ENCODE assay signal across 18 cellular contexts in genomic region chr4:39873823-39874222, GRCh38.
DNase-seq lines count a peak whose midpoint lies in the region; ATAC-seq and TF ChIP-seq lines count a peak whose summit lies in the region.
"Had no signal": no experiment of that assay in that cellular context is flagged by ENCODE, and none has a peak within 500 bp of the region (broad histone marks: within the 10 kb centered on the region; RNA-seq: fewer than 3 reads in every experiment).

No MANE protein-coding gene starts in this region.

- TF ChIP-seq CTCF in cardiac fibroblast (IDR thresholded peaks at IDR 0.05; ENCODE audit: low read depth, low read length) (no peak), nephron progenitor cell (IDR thresholded peaks at IDR 0.05) (no peak), gastroesophageal sphincter (IDR thresholded peaks at IDR 0.05) (no peak)

- no peak overlapping the region for H3K4me3 Mint-ChIP-seq in activated T-cell treated with anti-CD3 and anti-CD28 coated beads, Interleukin-2, amount 50 U/mL, for 24 hours
- H3K4me3 Mint-ChIP-seq in T-cell (peak overlapping the region in 1 of 3 donors; percentile 39), nephron progenitor cell (no peak overlapping the region)

- no peak for DNase-seq in activated T-cell treated with anti-CD3 and anti-CD28 coated beads, Interleukin-2, amount 50 U/mL, for 24 hours
- DNase-seq in activated T-cell treated with anti-CD3 and anti-CD28 coated beads, Interleukin-2, amount 50 U/mL, for 48 hours = no peak
- DNase-seq in T-cell (no peak), cardiac fibroblast (ENCODE audit: low read depth in 2 of 2) (peak; percentile 33 to 52), nephron progenitor cell (no peak)
- DNase-seq: activated gamma-delta T cell, caudate nucleus, heart left ventricle, kidney glomerular epithelial cell, NCI-H2029 treated with DMSO at 0.1 percent for 48 hours, NCI-H82, spleen had no signal

- no peaks in the 10 kb centered on the region for H3K27me3 Mint-ChIP-seq in activated T-cell treated with anti-CD3 and anti-CD28 coated beads, Interleukin-2, amount 50 U/mL, for 24 hours
- H3K27me3 Mint-ChIP-seq in T-cell = no peaks in the 10 kb centered on the region
- H3K27me3 Mint-ChIP-seq in nephron progenitor cell (ENCODE audit: low read depth, poor library complexity) = no peaks in the 10 kb centered on the region

- TF ChIP-seq EP300 in gastroesophageal sphincter (IDR thresholded peaks at IDR 0.05) = no peak

- whole genome bisulfite sequencing in gastroesophageal sphincter (ENCODE audit: low coverage in 1 of 2), 2 donors = 87 to 100% methylated on average over 1 to 2 of the region's 2 CpGs

- no peaks in the 10 kb centered on the region for H3K9me3 ChIP-seq in gastroesophageal sphincter
- H3K9me3 ChIP-seq: heart left ventricle, spleen had no signal

- peaks cover 0 to 98% of the 10 kb centered on the region in 2 donors for H3K36me3 ChIP-seq in gastroesophageal sphincter

- no peaks in the 10 kb centered on the region for H3K9me3 Mint-ChIP-seq in activated T-cell treated with anti-CD3 and anti-CD28 coated beads, Interleukin-2, amount 50 U/mL, for 24 hours
- H3K9me3 Mint-ChIP-seq in T-cell = no peaks in the 10 kb centered on the region
- no peaks in the 10 kb centered on the region for H3K9me3 Mint-ChIP-seq in nephron progenitor cell

- TF ChIP-seq POLR2A in gastroesophageal sphincter (IDR thresholded peaks at IDR 0.05) = no peak

- H3K27ac Mint-ChIP-seq in activated T-cell treated with anti-CD3 and anti-CD28 coated beads, Interleukin-2, amount 50 U/mL, for 24 hours = peak overlapping the region; percentile 49
- peak overlapping the region; percentile 78 to 86 for H3K27ac Mint-ChIP-seq in T-cell
- peak overlapping the region; percentile 7 for H3K27ac Mint-ChIP-seq in nephron progenitor cell

- H3K4me3 ChIP-seq in cardiac fibroblast (replicated peaks in 1 of 2; ENCODE audit: low read depth in 2 of 2, low read length in 2 of 2) (no peak overlapping the region), gastroesophageal sphincter (no peak overlapping the region)
- H3K4me3 ChIP-seq: heart left ventricle, spleen had no signal

- H3K4me1 Mint-ChIP-seq in activated T-cell treated with anti-CD3 and anti-CD28 coated beads, Interleukin-2, amount 50 U/mL, for 24 hours (ENCODE audit: low read depth) = peaks cover 15% of the 10 kb centered on the region
- peaks cover 16 to 26% (median 24%) of the 10 kb centered on the region in 3 donors for H3K4me1 Mint-ChIP-seq in T-cell
- no peaks in the 10 kb centered on the region for H3K4me1 Mint-ChIP-seq in nephron progenitor cell

- no peaks in the 10 kb centered on the region for H3K27me3 ChIP-seq in gastroesophageal sphincter
- H3K27me3 ChIP-seq: heart left ventricle, spleen had no signal

- peaks cover 89% of the 10 kb centered on the region for H3K36me3 Mint-ChIP-seq in activated T-cell treated with anti-CD3 and anti-CD28 coated beads, Interleukin-2, amount 50 U/mL, for 24 hours (ENCODE audit: low read depth)
- H3K36me3 Mint-ChIP-seq in T-cell (peaks cover 37% of the 10 kb centered on the region), nephron progenitor cell (ENCODE audit: low read depth) (peaks cover 70% of the 10 kb centered on the region)

- no peaks in the 10 kb centered on the region for H3K4me1 ChIP-seq in gastroesophageal sphincter
- H3K4me1 ChIP-seq: heart left ventricle, parathyroid adenoma had no signal

- POLR2A ChIA-PET in T-cell (lab: Charles Lee) = no interaction called here

- H3K27ac ChIP-seq in gastroesophageal sphincter = no peak overlapping the region
- H3K27ac ChIP-seq: heart left ventricle, HL-60, parathyroid adenoma, RWPE1, spleen had no signal

- CTCF ChIA-PET in T-cell (lab: Charles Lee) = interaction anchor here in 1 of 2 donors (0.5 to 1.0 kb wide), 2 partner anchors 15 to 172 kb away, joined by 3 read pairs; no protein-coding TSS in a partner anchor

- ATAC-seq in T-cell (replicated peaks in 1 of 4) = peak in 2 of 4 experiments; percentile 22 to 27
- ATAC-seq in HG03039 (IDR thresholded peaks at IDR 0.05; ENCODE audit: unreplicated experiment) = no peak
- no peak for ATAC-seq in HG02588 (IDR thresholded peaks at IDR 0.05; ENCODE audit: unreplicated experiment)
- no peak for ATAC-seq in gastroesophageal sphincter
- ATAC-seq: heart left ventricle had no signal

Comparison
In these comparisons a context has a peak if more than half of its experiments do, and no peak if none do; other contexts are left out.
1. DNase-seq: peak in cardiac fibroblast (2 of 2); none in activated T-cell treated with anti-CD3 and anti-CD28 coated beads, Interleukin-2, amount 50 U/mL, for 24 hours (single experiment), activated T-cell treated with anti-CD3 and anti-CD28 coated beads, Interleukin-2, amount 50 U/mL, for 48 hours (0 of 2), T-cell (0 of 34) and nephron progenitor cell (single experiment).
2. H3K27ac Mint-ChIP-seq: peak in every context shown above with its lines; median percentile 82 in T-cell; 49 in activated T-cell treated with anti-CD3 and anti-CD28 coated beads, Interleukin-2, amount 50 U/mL, for 24 hours; 7 in nephron progenitor cell.